In the genomic region with DNA sequence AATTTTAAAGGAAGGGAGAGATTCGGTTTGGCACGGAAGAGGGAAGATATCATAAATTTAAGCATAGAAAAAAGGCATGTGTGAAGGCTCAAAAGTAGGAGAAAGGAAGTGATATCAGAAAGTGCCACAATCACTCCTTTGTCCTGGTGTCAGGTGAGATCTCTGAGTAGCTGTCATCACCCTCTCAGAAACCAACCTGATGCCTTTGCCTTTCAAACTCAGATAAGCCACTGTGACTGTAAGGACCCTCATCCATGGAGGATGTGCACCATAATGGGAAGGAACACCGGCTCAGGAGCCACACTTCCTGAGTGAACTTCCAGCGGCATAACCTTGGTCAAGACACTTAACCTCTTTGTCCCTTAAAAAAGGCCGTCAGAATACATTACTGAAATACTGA, we compare ENCODE assay signal across 24 cellular contexts.
DNase-seq lines count a peak whose midpoint lies in the region; ATAC-seq, FAIRE-seq and TF ChIP-seq lines count a peak whose summit lies in the region.
"Had no signal": no experiment of that assay in that cellular context is flagged by ENCODE, and none has a peak within 500 bp of the region (broad histone marks: within the 10 kb centered on the region; RNA-seq: fewer than 3 reads in every experiment).

No MANE protein-coding gene starts in this region.

- DNase-seq in cardiac muscle cell (ENCODE audit: low read depth in 1 of 2, low spot score in 1 of 2) = peak in 1 of 2 donors; percentile 87
- no peak for DNase-seq in Right ventricle myocardium inferior (ENCODE audit: missing footprints)
- no peak for DNase-seq in left ventricle myocardium inferior
- DNase-seq in RCC 7860 (ENCODE audit: low spot score) = no peak
- DNase-seq in NOMO-1 treated with dmso at 0.1 percent for 144 hours (lab: John Stamatoyannopoulos, UW; ENCODE audit: unreplicated experiment) = no peak
- DNase-seq: CD4-positive, CD25-positive, alpha-beta regulatory T cell; KBM-7; MV-4-11; NCI-H1105; NCI-H1436 treated with DMSO at 0.1 percent for 48 hours; NCI-H187 treated with DMSO at 0.1 percent for 48 hours; NCI-H446; NCI-H524 treated with DMSO at 0.1 percent for 48 hours; NCI-H774; PC-3; SHP77 treated with DMSO at 0.1 percent for 48 hours had no signal

- H3K4me1 ChIP-seq in cardiac muscle cell (ENCODE audit: low read depth) (peaks cover 23% of the 10 kb centered on the region), left ventricle myocardium inferior (peaks cover 29% of the 10 kb centered on the region), gastroesophageal sphincter (peaks cover 0 to 17% (median 3%) of the 10 kb centered on the region in 3 donors)

- H3K36me3 ChIP-seq in cardiac muscle cell (no peaks in the 10 kb centered on the region), left ventricle myocardium inferior (no peaks in the 10 kb centered on the region), gastroesophageal sphincter (no peaks in the 10 kb centered on the region)
- H3K36me3 ChIP-seq: BLaER1 had no signal

- intact Hi-C loops in Right ventricle myocardium inferior (cut with DNase I) (loop anchor here (5.0 kb wide), 1 partner anchor 74 kb away; no protein-coding TSS in a partner anchor), left ventricle myocardium inferior (cut with micrococcal nuclease) (no loop called here)

- H3K4me3 ChIP-seq in cardiac muscle cell (no peak overlapping the region), left ventricle myocardium inferior (no peak overlapping the region), gastroesophageal sphincter (no peak overlapping the region)
- H3K4me3 ChIP-seq: BLaER1 had no signal

- TF ChIP-seq CTCF in cardiac muscle cell (IDR thresholded peaks at IDR 0.05; ENCODE audit: low read depth, low read length) = no peak
- no peak for TF ChIP-seq CTCF in VCaP (conservative IDR thresholded peaks at IDR 0.05)
- TF ChIP-seq CTCF in left ventricle myocardium inferior (IDR thresholded peaks at IDR 0.05; ENCODE audit: borderline replicate concordance) = no peak
- TF ChIP-seq CTCF in gastroesophageal sphincter (IDR thresholded peaks at IDR 0.05) = no peak

- H3K9me3 ChIP-seq in cardiac muscle cell (ENCODE audit: low read depth) (no peaks in the 10 kb centered on the region), left ventricle myocardium inferior (replicated peaks) (no peaks in the 10 kb centered on the region), gastroesophageal sphincter (no peaks in the 10 kb centered on the region)
- H3K9me3 ChIP-seq: BLaER1, SK-N-SH had no signal

- 78 to 82% methylated on average over 5 of the region's 5 CpGs for WGBS in gastroesophageal sphincter (ENCODE audit: low coverage in 1 of 2), 2 donors

- ATAC-seq in Right ventricle myocardium inferior (no peak), gastroesophageal sphincter (no peak)
- ATAC-seq: PC-3 had no signal

- H3K27ac ChIP-seq in cardiac muscle cell (peak overlapping the region; percentile 79), VCaP (peak overlapping the region; percentile 18; the same call in 1 of the 2 replicates), left ventricle myocardium inferior (replicated peaks) (peak overlapping the region; percentile 60), gastroesophageal sphincter (peak overlapping the region in 1 of 4 donors; percentile 11)
- H3K27ac ChIP-seq: BLaER1 had no signal

- no peak for TF ChIP-seq POLR2A in gastroesophageal sphincter (IDR thresholded peaks at IDR 0.05)

- no peaks in the 10 kb centered on the region for H3K27me3 ChIP-seq in cardiac muscle cell
- H3K27me3 ChIP-seq in left ventricle myocardium inferior (ENCODE audit: low read depth) = peaks cover 9% of the 10 kb centered on the region
- no peaks in the 10 kb centered on the region for H3K27me3 ChIP-seq in gastroesophageal sphincter
- H3K27me3 ChIP-seq: BLaER1 had no signal

- no peak for TF ChIP-seq EP300 in gastroesophageal sphincter (IDR thresholded peaks at IDR 0.05)

- no peak for FAIRE-seq in RCC 7860 (lab: Jason Lieb, UNC)
- FAIRE-seq: A204.1, GM19239, H54, HTR-8/SVneo had no signal
